In the genomic region with DNA sequence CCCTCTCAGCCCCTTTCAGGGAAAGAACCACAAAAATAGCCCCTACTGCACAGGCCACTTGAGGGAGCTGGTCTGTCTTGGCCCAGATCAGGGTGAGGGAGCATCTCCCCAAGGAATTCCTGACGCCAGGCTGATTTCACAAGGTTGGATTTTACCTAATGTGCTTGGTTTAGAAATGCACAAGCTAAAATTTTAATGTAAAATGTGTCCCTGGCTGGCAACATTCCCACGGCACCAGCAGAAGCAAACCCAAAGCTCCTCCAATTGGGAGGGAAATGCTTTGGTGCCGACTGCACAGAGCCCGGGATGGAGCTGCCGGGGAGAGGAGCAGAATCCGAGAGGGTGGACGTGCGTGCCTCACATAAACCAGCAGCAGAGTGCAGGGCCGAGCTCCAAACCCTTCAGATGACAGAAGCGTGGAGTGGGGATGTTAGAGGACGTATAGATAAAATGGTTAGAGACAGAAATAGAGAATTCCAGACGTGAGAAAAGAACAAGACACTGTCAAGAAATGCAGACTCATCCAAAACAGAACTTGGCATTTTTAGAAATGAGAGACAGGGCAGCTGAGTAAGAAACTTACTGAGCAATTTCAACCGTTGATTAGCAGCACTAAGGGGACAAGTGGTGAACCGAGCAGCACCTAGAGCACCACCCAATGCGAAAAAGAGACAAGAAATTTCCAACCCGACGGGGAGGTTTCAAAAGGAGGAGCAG, we compare ENCODE assay signal across 16 cellular contexts. TPM values are rescaled to one million over a fixed set of nuclear protein-coding genes. Genes with fewer than 3 reads are reported as not detected.
DNase-seq lines count a peak whose midpoint lies in the region; TF ChIP-seq lines count a peak whose summit lies in the region.
"Had no signal": no experiment of that assay in that cellular context is flagged by ENCODE, and none has a peak within 500 bp of the region (broad histone marks: within the 10 kb centered on the region; RNA-seq: fewer than 3 reads in every experiment).

No MANE protein-coding gene starts in this region.

- no peaks in the 10 kb centered on the region for H3K79me2 ChIP-seq in GM23248 (ENCODE audit: insufficient read depth)
- H3K79me2 ChIP-seq: parathyroid adenoma had no signal

- no peak overlapping the region for H3K27ac ChIP-seq in GM23248
- H3K27ac ChIP-seq: gastrocnemius medialis, left ventricle myocardium inferior, parathyroid adenoma, testis had no signal

- no peaks in the 10 kb centered on the region for H4K20me1 ChIP-seq in GM23248 (ENCODE audit: insufficient read depth)

- H3K4me2 ChIP-seq in GM23248 (ENCODE audit: unreplicated experiment), result no peak overlapping the region

- in situ Hi-C loops in GM23248 (cut with MboI) (no loop called here), GM13977 (cut with MboI; ENCODE audit: low pct_unique_long_range_greater_than_20kb, low sequenced_read_pairs, unreplicated experiment) (loop anchor here (25.0 kb wide), 1 partner anchor 427 kb away; a partner anchor contains a TSS)

- no peaks in the 10 kb centered on the region for H3K36me3 ChIP-seq in GM23248 (ENCODE audit: low read depth)
- H3K36me3 ChIP-seq: gastrocnemius medialis, left ventricle myocardium inferior had no signal

- no peaks in the 10 kb centered on the region for H3F3A ChIP-seq in GM23248 (ENCODE audit: insufficient read depth)

- no peak overlapping the region for H3K9ac ChIP-seq in GM23248
- H3K9ac ChIP-seq: parathyroid adenoma, SK-N-SH had no signal

- no peaks in the 10 kb centered on the region for H3K4me1 ChIP-seq in GM23248 (ENCODE audit: insufficient read depth)
- H3K4me1 ChIP-seq: gastrocnemius medialis, parathyroid adenoma had no signal

- TF ChIP-seq CTCF in GM13977 (IDR thresholded peaks at IDR 0.05; ENCODE audit: extremely low read depth, insufficient read depth, missing control alignments), result no peak

- whole genome bisulfite sequencing in GM23248 (ENCODE audit: low coverage in 1 of 2, low lambda C conversion rate in 2 of 2, missing lambda C conversion rate in 2 of 2), 2 experiments, result 2 to 4% methylated on average over 17 of the region's 17 CpGs

- H3K9me3 ChIP-seq in GM23248 (ENCODE audit: low read depth), result no peaks in the 10 kb centered on the region
- H3K9me3 ChIP-seq: gastrocnemius medialis, left ventricle myocardium inferior, SK-N-SH, testis had no signal

- H3K4me3 ChIP-seq in GM23248, result no peak overlapping the region
- H3K4me3 ChIP-seq: gastrocnemius medialis, testis had no signal

- H2AFZ ChIP-seq in GM23248, result no peak overlapping the region
- H2AFZ ChIP-seq: parathyroid adenoma had no signal

- H3K9me2 ChIP-seq in GM23248 (ENCODE audit: insufficient read depth), result no peaks in the 10 kb centered on the region
- H3K9me2 ChIP-seq: SK-N-SH had no signal

- DNase-seq in GM23248, result peak; percentile 45
- DNase-seq in RPMI8226, result peak; percentile 36
- DNase-seq in fibroblast of peridontal ligament (ENCODE audit: extremely low read depth), result peak; percentile 18
- peak; percentile 58 for DNase-seq in occipital lobe (lab: John Stamatoyannopoulos, UW)
- no peak for DNase-seq in NOMO-1 treated with dmso at 0.1 percent for 144 hours (lab: John Stamatoyannopoulos, UW; ENCODE audit: unreplicated experiment)
- no peak for DNase-seq in activated T-cell treated with anti-CD3 and anti-CD28 coated beads for 4 hours
- no peak for DNase-seq in GM13977 (ENCODE audit: low spot score)
- no peak for DNase-seq in DMS79 treated with DMSO at 0.1 percent for 48 hours (lab: John Stamatoyannopoulos, UW)

- peaks cover 29% of the 10 kb centered on the region for H3K27me3 ChIP-seq in GM23248 (replicated peaks; ENCODE audit: insufficient read depth)
- H3K27me3 ChIP-seq: testis had no signal

RNA-seq across cellular contexts. Expression of a gene that starts 41.6 kb away (rescaled TPM):
- total RNA-seq in GM23248 (2014; rRNA removed; shearing (Covaris generic)), result not detected in 2 replicates
- polyA plus RNA-seq in GM23248 (2016; fragmentation: Nextera tagmentation; extraction: Ambion mirVana), result 0.28 and 0.40 TPM in 2 replicates
- total RNA-seq in occipital lobe, result 1.1 TPM
- total RNA-seq: activated CD8-positive, alpha-beta memory T cell treated with anti-CD3 and anti-CD28 coated beads, Interleukin-2, amount 10 ng/mL, durations not matched to agents 7 days and 5 days had no signal

RNA-seq across cellular contexts. Expression of a gene that starts 42.9 kb away (rescaled TPM):
- total RNA-seq in GM23248 (2014; rRNA removed; shearing (Covaris generic)), result not detected in 2 replicates
- not detected in 2 replicates for polyA plus RNA-seq in GM23248 (2016; fragmentation: Nextera tagmentation; extraction: Ambion mirVana)
- total RNA-seq in occipital lobe, result 0.47 TPM
- total RNA-seq: activated CD8-positive, alpha-beta memory T cell treated with anti-CD3 and anti-CD28 coated beads, Interleukin-2, amount 10 ng/mL, durations not matched to agents 7 days and 5 days; activated T-helper 2 cell treated with anti-CD3 and anti-CD28 coated beads, Interferon-gamma antibody, Interleukin-2, Interleukin-4, amounts not matched to agents 10 μg/mL and 5 μg/mL and 100 μg/mL, durations not matched to agents 14 hours and 24 hours and 36 hours; gastrocnemius medialis; left ventricle myocardium inferior had no signal
- polyA plus RNA-seq: SK-N-SH had no signal

RNA-seq across cellular contexts. Expression of a gene that starts 45.6 kb away (rescaled TPM):
- 0.11 and 0.51 TPM in 2 replicates for total RNA-seq in GM23248 (2014; rRNA removed; shearing (Covaris generic))
- polyA plus RNA-seq in GM23248 (2016; fragmentation: Nextera tagmentation; extraction: Ambion mirVana), result not detected in 2 replicates
- total RNA-seq in occipital lobe, result not detected
- total RNA-seq: left ventricle myocardium inferior had no signal

RNA-seq across cellular contexts. Expression of a gene that starts 58.5 kb away (rescaled TPM):
- total RNA-seq in GM23248 (2014; rRNA removed; shearing (Covaris generic)), result not detected in 2 replicates
- not detected in 2 replicates for polyA plus RNA-seq in GM23248 (2016; fragmentation: Nextera tagmentation; extraction: Ambion mirVana)
- 0.62 TPM for total RNA-seq in occipital lobe
- total RNA-seq: activated CD8-positive, alpha-beta memory T cell treated with anti-CD3 and anti-CD28 coated beads, Interleukin-2, amount 10 ng/mL, durations not matched to agents 7 days and 5 days; activated T-helper 2 cell treated with anti-CD3 and anti-CD28 coated beads, Interferon-gamma antibody, Interleukin-2, Interleukin-4, amounts not matched to agents 10 μg/mL and 5 μg/mL and 100 μg/mL, durations not matched to agents 14 hours and 24 hours and 36 hours; endodermal cell had no signal

Comparison
In these comparisons a context has a peak if more than half of its experiments do, and no peak if none do; other contexts are left out.
1. DNase-seq: peak in GM23248 (single experiment), RPMI8226 (single experiment), fibroblast of peridontal ligament (single experiment) and occipital lobe (single experiment); none in NOMO-1 treated with dmso at 0.1 percent for 144 hours (single experiment), activated T-cell treated with anti-CD3 and anti-CD28 coated beads for 4 hours (single experiment), GM13977 (single experiment) and DMS79 treated with DMSO at 0.1 percent for 48 hours (single experiment).